ENCODE assay signal across 8 cellular contexts in genomic region chr1:35807614-35808375, GRCh38. TPM values are rescaled to one million over a fixed set of nuclear protein-coding genes. Genes with fewer than 3 reads are reported as not detected.
DNase-seq lines count a peak whose midpoint lies in the region; ATAC-seq, FAIRE-seq and TF ChIP-seq lines count a peak whose summit lies in the region.

Gene AGO4 (plus strand): TSS chr1:35808016. CDS start chr1:35808417, 401 bp downstream.

- peak; percentile 5 for DNase-seq in HT1080 (ENCODE audit: low read depth)
- DNase-seq in T-cell = peak in 23 of 34 experiments; percentile 2 to 43 (median 23)
- DNase-seq in K562 (ENCODE audit: extremely low read depth in 1 of 4, low spot score in 3 of 4) = peak; percentile 56 to 86 (median 74)
- DNase-seq in hepatic stellate cell (ENCODE audit: low spot score) = peak; percentile 73
- peak; percentile 46 for DNase-seq in pons (ENCODE audit: low spot score)

- H3K4me1 ChIP-seq in ES-I3 (ENCODE audit: insufficient read depth, low read length) (no peaks in the 10 kb centered on the region), K562 (replicated peaks in 1 of 2; ENCODE audit: control insufficient read depth in 2 of 2, insufficient read depth in 2 of 2, low read length in 2 of 2) (peaks cover 24 to 26% of the 10 kb centered on the region in 2 experiments)

- peak within 1 kb of the TSS; percentile 99 for H2AFZ ChIP-seq in K562 (ENCODE audit: low read depth, low read length)

- H3K9me3 ChIP-seq in ES-I3 (ENCODE audit: control insufficient read depth, insufficient read depth, low read length) (no peaks in the 10 kb centered on the region), K562 (replicated peaks; ENCODE audit: control insufficient read depth, insufficient read depth, low read depth, low read length) (no peaks in the 10 kb centered on the region)

- H3K27ac ChIP-seq in K562 (ENCODE audit: extremely low read depth, low read depth, low read length) = peak within 1 kb of the TSS; percentile 77

- WGBS in K562 (ENCODE audit: insufficient coverage, low coverage, missing lambda C conversion rate) = 3% methylated on average over 47 of the region's 94 CpGs

- in situ Hi-C loops in K562 (cut with MboI) = no loop called here

- CTCF ChIA-PET in T-cell (lab: Charles Lee) = interaction anchor here in 1 of 2 donors (0.7 kb wide), 1 partner anchor 91 kb away, joined by 3 read pairs; no protein-coding TSS in a partner anchor
- CTCF ChIA-PET in K562 (lab: Yijun Ruan, JAX; ENCODE audit: low intra/inter-chr PET ratio) = interaction anchor here (0.6 kb wide), 1 partner anchor 948 kb away, joined by 4 read pairs; no protein-coding TSS in a partner anchor

- H3K79me2 ChIP-seq in K562 (ENCODE audit: control insufficient read depth, insufficient read depth, low read length) = peaks cover 9% of the 10 kb centered on the region; the same call in 2 of the 3 replicates

- no peaks in the 10 kb centered on the region for H4K20me1 ChIP-seq in K562 (replicated peaks; ENCODE audit: control insufficient read depth, insufficient read depth, low read length)

- no peak for TF ChIP-seq RAD21 in K562 (CRISPR knock-in tag; conservative IDR thresholded peaks at IDR 0.05 in 1 of 2, IDR thresholded peaks at IDR 0.05 in 1 of 2)

- peak within 1 kb of the TSS; percentile 86 to 93 (median 90) for H3K4me3 Mint-ChIP-seq in T-cell

- no peaks in the 10 kb centered on the region for H3K27me3 Mint-ChIP-seq in T-cell

- peak within 1 kb of the TSS; percentile 67 for H3K9ac ChIP-seq in ES-I3 (ENCODE audit: low read depth, low read length)
- H3K9ac ChIP-seq in K562 (ENCODE audit: insufficient read depth in 1 of 2, low read depth in 2 of 2, low read length in 2 of 2) = peak within 1 kb of the TSS; percentile 85 to 98

- H3K9me1 ChIP-seq in K562 (ENCODE audit: control insufficient read depth, insufficient read depth, low read length) = no peaks in the 10 kb centered on the region

- H3K9me3 Mint-ChIP-seq in T-cell = no peaks in the 10 kb centered on the region

- H3K4me3 ChIP-seq in K562 = peak within 1 kb of the TSS; percentile 78

- ATAC-seq in T-cell (replicated peaks in 1 of 4) (peak; percentile 54 to 66 (median 60)), K562 (peak; percentile 65), HG02870 (IDR thresholded peaks at IDR 0.05; ENCODE audit: unreplicated experiment) (no peak), GM18502 (IDR thresholded peaks at IDR 0.05; ENCODE audit: poor library complexity, unreplicated experiment) (no peak)

- FAIRE-seq in K562 (lab: Jason Lieb, UNC) = no peak

- H3K27ac Mint-ChIP-seq in T-cell = peak within 1 kb of the TSS; percentile 95

- no peak for TF ChIP-seq EP300 in K562 (IDR thresholded peaks at IDR 0.05; ENCODE audit: low read length)

- H3K36me3 ChIP-seq in ES-I3 (ENCODE audit: insufficient read depth, low read length) (no peaks in the 10 kb centered on the region), K562 (ENCODE audit: control insufficient read depth, insufficient read depth, low read length) (no peaks in the 10 kb centered on the region)

- TF ChIP-seq POLR2A in K562 (conservative IDR thresholded peaks at IDR 0.05) = peak; percentile 64

- peaks cover 38 to 53% (median 44%) of the 10 kb centered on the region in 3 donors for H3K4me1 Mint-ChIP-seq in T-cell

- BruUV-seq in K562 (replicated peaks; lab: Mats Ljungman, UMichigan) = no TSS peak

- no peaks in the 10 kb centered on the region for H3K36me3 Mint-ChIP-seq in T-cell

- TF ChIP-seq CTCF in K562 (IDR thresholded peaks at IDR 0.05 in 2 of 3, conservative IDR thresholded peaks at IDR 0.05 in 1 of 3; ENCODE audit: insufficient read depth in 2 of 3, low read depth in 1 of 3, low read length in 3 of 3) = 0 out of 6 replicates have a peak, but pooled peaks of 1 of the 3 experiments have one; percentile 2

- peak within 1 kb of the TSS; percentile 99 for H3K4me2 ChIP-seq in K562 (ENCODE audit: insufficient read depth, low read length)

- intact Hi-C loops in K562 (cut with micrococcal nuclease) = no loop called here

- no peaks in the 10 kb centered on the region for H3K27me3 ChIP-seq in K562 (ENCODE audit: control insufficient read depth in 2 of 2, insufficient read depth in 2 of 2, low read length in 2 of 2)

- POLR2A ChIA-PET in T-cell (lab: Charles Lee) (no interaction called here), K562 (lab: Yijun Ruan, JAX) (interaction anchor here (0.7 kb wide), 1 partner anchor 23 kb away, joined by 3 read pairs; no protein-coding TSS in a partner anchor)

TF ChIP-seq in K562, 482 proteins besides CTCF, POLR2A, EP300 and RAD21 (continues in another document):
- TF ChIP-seq POLR2B (IDR thresholded peaks at IDR 0.05; ENCODE audit: low read depth, partially characterized antibody) = peak; percentile 36
- TF ChIP-seq ZNF75A (CRISPR knock-in tag; IDR thresholded peaks at IDR 0.05) = no peak
- peak; percentile 69; the same call in 1 of the 2 replicates for TF ChIP-seq CTBP1 (IDR thresholded peaks at IDR 0.05; ENCODE audit: borderline replicate concordance)
- no peak for TF ChIP-seq KLF13 (tag; IDR thresholded peaks at IDR 0.05; ENCODE audit: borderline replicate concordance, low read depth)
- TF ChIP-seq ZNF324 (CRISPR knock-in tag; IDR thresholded peaks at IDR 0.05) = no peak
- TF ChIP-seq E2F6 (IDR thresholded peaks at IDR 0.05; ENCODE audit: borderline replicate concordance in 1 of 2, extremely low read depth in 1 of 2, insufficient read depth in 1 of 2, insufficient read length in 1 of 2, low read depth in 1 of 2, low read length in 1 of 2, poor library complexity in 1 of 2, severe bottlenecking in 1 of 2) = peak in 1 of 2 experiments; percentile 63

RNA-seq across cellular contexts. Expression of gene AGO4, which starts in this region (rescaled TPM):
- 1.9 and 2.0 TPM in 2 replicates for total RNA-seq in HT1080 (2014; rRNA removed; shearing (Covaris generic))
- polyA plus RNA-seq in HT1080 (2015; cell fraction: cytosol; rRNA removed) = 3.7 and 4.0 TPM in 2 replicates
- polyA plus RNA-seq in HT1080 (2015; cell fraction: nucleus; rRNA removed) = 8.2 and 14.8 TPM in 2 replicates
- total RNA-seq in T-cell (10 to 100 TPM; 11.5 to 29.7 (median 18.9) TPM), K562 (2014; rRNA removed) (4.5 and 6.8 TPM in 2 replicates), K562 (2014; rRNA removed; fragmentation: Illumina TruSeq; extraction: Trizol) (10.5 and 10.7 TPM in 2 replicates), K562 (2015; rRNA removed; fragmentation: Illumina TruSeq; extraction: Trizol) (6.1 and 6.4 TPM in 2 replicates), K562 (2021) (6.8 and 8.5 TPM in 2 replicates)
- total RNA-seq in K562 (2011; cell fraction: chromatin; rRNA removed; ENCODE audit: low replicate concordance) = 17.2 and 26.4 TPM in 2 replicates
- 9.3 and 16.1 TPM in 2 replicates for total RNA-seq in K562 (2011; cell fraction: nucleolus; rRNA removed)
- total RNA-seq in K562 (2011; cell fraction: nucleoplasm; rRNA removed) = 18.0 and 22.6 TPM in 2 replicates
- polyA plus RNA-seq in K562 (2011; rRNA removed) (9.3 and 11.6 TPM in 2 replicates), K562 (2014; fragmentation: Illumina TruSeq; extraction: Trizol) (8.8 and 13.4 TPM in 2 replicates), K562 (2014; fragmentation: Nextera tagmentation; extraction: Ambion mirVana) (1 to 10 TPM; 1.3 to 2.2 TPM), K562 (2014; rRNA removed) (6.5 and 8.1 TPM in 2 replicates)
- polyA plus RNA-seq in K562 (2011; cell fraction: cytosol; rRNA removed) = 10.7 and 11.3 TPM in 2 replicates
- 11.4 and 15.4 TPM in 2 replicates for polyA plus RNA-seq in K562 (2011; cell fraction: nucleus; rRNA removed)
- polyA plus RNA-seq in K562 (2012) = 7.3 and 10.0 TPM in 2 replicates
- 23.0 and 24.1 TPM in 2 replicates for polyA minus RNA-seq in K562 (2011; rRNA and poly(A)+ RNA removed)
- polyA minus RNA-seq in K562 (2011; cell fraction: cytosol; rRNA and poly(A)+ RNA removed) = 9.9 and 11.2 TPM in 2 replicates
- 8.2 and 8.6 TPM in 2 replicates for polyA minus RNA-seq in K562 (2011; cell fraction: nucleus; rRNA and poly(A)+ RNA removed)

Comparison
In these comparisons a context has a peak if more than half of its experiments do, and no peak if none do; other contexts are left out.
1. DNase-seq: peak in every context shown above with its lines; median percentile 74 in K562; 73 in hepatic stellate cell; 46 in pons; 23 in T-cell; 5 in HT1080.
2. ATAC-seq: peak in T-cell (4 of 4) and K562 (single experiment); none in HG02870 (single experiment) and GM18502 (single experiment).